Comparison of ENCODE assay signal across 9 cellular contexts in the genomic region with DNA sequence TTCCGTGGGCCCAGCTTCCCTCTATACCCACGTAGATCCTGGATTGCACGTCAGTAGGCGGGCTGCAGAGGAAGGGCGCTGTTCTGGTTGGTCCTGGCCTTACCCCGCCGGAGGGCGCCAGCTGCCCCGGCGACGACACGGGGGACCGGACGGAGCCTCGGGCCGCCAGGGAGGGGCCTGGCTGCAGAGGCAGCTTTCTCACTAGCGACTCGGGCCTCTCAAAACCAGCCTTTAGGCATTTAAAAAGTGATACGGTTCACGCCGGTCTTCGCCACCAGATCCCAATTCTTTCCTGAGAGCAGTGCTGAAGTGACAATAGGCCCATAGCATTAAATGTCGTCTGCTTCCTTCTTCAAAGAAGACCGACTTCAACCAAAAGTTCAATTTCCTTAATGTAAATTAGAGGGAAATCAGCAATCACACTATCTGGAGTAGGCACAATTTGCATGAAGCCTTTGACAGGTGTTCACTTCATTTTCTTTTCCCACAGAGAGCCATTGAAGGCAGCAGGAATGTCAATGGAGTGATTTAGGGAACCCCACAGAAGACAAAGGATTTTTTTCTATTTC. TPM values are rescaled to one million over a fixed set of nuclear protein-coding genes. Genes with fewer than 3 reads are reported as not detected.
A peak's percentile ranks its signal among the peaks of the same experiment; 100 is the strongest.
DNase-seq lines count a peak whose midpoint lies in the region; ATAC-seq and TF ChIP-seq lines count a peak whose summit lies in the region.
"Had no signal": no experiment of that assay in that cellular context is flagged by ENCODE, and none has a peak within 500 bp of the region (broad histone marks: within the 10 kb centered on the region; RNA-seq: fewer than 3 reads in every experiment).

No MANE protein-coding gene starts in this region.

- ATAC-seq in GM18498 (IDR thresholded peaks at IDR 0.05; ENCODE audit: unreplicated experiment) (peak; percentile 99), HG02642 (IDR thresholded peaks at IDR 0.05; ENCODE audit: poor library complexity, unreplicated experiment) (peak; percentile 93)
- peak; percentile 94 to 100 for ATAC-seq in activated naive CD4-positive, alpha-beta T cell treated with anti-CD3 and anti-CD28 coated beads, Interleukin-2, amount 50 U/mL, for 72 hours

- peak overlapping the region; percentile 40 for H3K4me3 ChIP-seq in OCI-LY1 (ENCODE audit: low read depth, low read length, poor library complexity, severe bottlenecking)
- H3K4me3 ChIP-seq in right atrium auricular region = peak overlapping the region in 1 of 2 donors; percentile 30
- no peak overlapping the region for H3K4me3 ChIP-seq in retinal pigment epithelial cell (ENCODE audit: low read length)

- H3F3A ChIP-seq in OCI-LY1 (ENCODE audit: insufficient read depth, low read length) = no peaks in the 10 kb centered on the region

- H3K27ac ChIP-seq in OCI-LY1 (ENCODE audit: low read depth, low read length, poor library complexity, severe bottlenecking) = peak overlapping the region; percentile 53
- no peak overlapping the region for H3K27ac ChIP-seq in right atrium auricular region
- H3K27ac ChIP-seq: VCaP had no signal

- DNase-seq in activated naive CD4-positive, alpha-beta T cell treated with anti-CD3 and anti-CD28 coated beads, Interleukin-2, amount 50 U/mL, for 72 hours (ENCODE audit: low spot score in 2 of 2) = peak; percentile 42 to 70
- DNase-seq in right atrium auricular region (ENCODE audit: low spot score) = peak; percentile 75
- no peak for DNase-seq in retinal pigment epithelial cell (ENCODE audit: low read depth)
- DNase-seq in NCI-H1105 (lab: John Stamatoyannopoulos, UW) = no peak
- no peak for DNase-seq in NCI-H1092 treated with DMSO at 0.1 percent for 48 hours (lab: John Stamatoyannopoulos, UW)

- H4K20me1 ChIP-seq in OCI-LY1 (ENCODE audit: insufficient read depth, low read length) = no peaks in the 10 kb centered on the region

- H3K9me3 Mint-ChIP-seq in activated naive CD4-positive, alpha-beta T cell treated with anti-CD3 and anti-CD28 coated beads, Interleukin-2, amount 50 U/mL, for 72 hours = no peaks in the 10 kb centered on the region

- peak overlapping the region; percentile 55 for H3K4me2 ChIP-seq in OCI-LY1 (ENCODE audit: low read length)

- 0 out of 2 replicates have a peak overlapping the region, but pooled peaks have one; percentile 26 for H2AFZ ChIP-seq in OCI-LY1 (ENCODE audit: low read length)

- H3K36me3 ChIP-seq in OCI-LY1 (ENCODE audit: insufficient read depth, low read length) (no peaks in the 10 kb centered on the region), right atrium auricular region (no peaks in the 10 kb centered on the region)

- H3K4me1 ChIP-seq in OCI-LY1 (ENCODE audit: insufficient read depth, low read length, severe bottlenecking) (peaks cover 25% of the 10 kb centered on the region), right atrium auricular region (no peaks in the 10 kb centered on the region)

- no peaks in the 10 kb centered on the region for H3K79me2 ChIP-seq in OCI-LY1 (ENCODE audit: insufficient read depth, low read length)

- no peak overlapping the region for H3K27ac Mint-ChIP-seq in activated naive CD4-positive, alpha-beta T cell treated with anti-CD3 and anti-CD28 coated beads, Interleukin-2, amount 50 U/mL, for 72 hours

- no peaks in the 10 kb centered on the region for H3K9me2 ChIP-seq in OCI-LY1 (ENCODE audit: low read depth, low read length)

- H3K27me3 ChIP-seq in OCI-LY1 (ENCODE audit: insufficient read depth, low read length) (no peaks in the 10 kb centered on the region), right atrium auricular region (no peaks in the 10 kb centered on the region)

- TF ChIP-seq CTCF in OCI-LY1 (IDR thresholded peaks at IDR 0.05; ENCODE audit: low read length) (peak; percentile 74), right atrium auricular region (IDR thresholded peaks at IDR 0.05) (peak in 1 of 2 donors; percentile 59), retinal pigment epithelial cell (conservative IDR thresholded peaks at IDR 0.05; ENCODE audit: low read depth, low read length) (peak; percentile 25)

- H3K36me3 Mint-ChIP-seq in activated naive CD4-positive, alpha-beta T cell treated with anti-CD3 and anti-CD28 coated beads, Interleukin-2, amount 50 U/mL, for 72 hours = no peaks in the 10 kb centered on the region

- H3K9me3 ChIP-seq in OCI-LY1 (ENCODE audit: low read length) (0 out of 2 replicates have a peak, but pooled peaks cover 3% of the 10 kb centered on the region), right atrium auricular region (no peaks in the 10 kb centered on the region)

- H3K9ac ChIP-seq in OCI-LY1 (ENCODE audit: low read length) = peak overlapping the region; percentile 26; the same call in 1 of the 2 replicates

RNA-seq across cellular contexts. Expression of a gene that starts 17.6 kb away (rescaled TPM):
- 100 to 1,000 TPM; 232 to 249 TPM for total RNA-seq in activated naive CD4-positive, alpha-beta T cell treated with anti-CD3 and anti-CD28 coated beads, Interleukin-2, amount 50 U/mL, for 72 hours
- 10 to 100 TPM; 54.3 to 73.6 TPM for total RNA-seq in right atrium auricular region

Comparison
In these comparisons a context has a peak if more than half of its experiments do, and no peak if none do; other contexts are left out.
1. DNase-seq: peak in activated naive CD4-positive, alpha-beta T cell treated with anti-CD3 and anti-CD28 coated beads, Interleukin-2, amount 50 U/mL, for 72 hours (2 of 2) and right atrium auricular region (single experiment); none in retinal pigment epithelial cell (single experiment), NCI-H1105 (single experiment) and NCI-H1092 treated with DMSO at 0.1 percent for 48 hours (single experiment).
2. Peak in every context shown above with its lines, with median percentiles within 50 percentile points of each other: ATAC-seq.